Comparison of ENCODE assay signal across 1 cellular context in the genomic region with DNA sequence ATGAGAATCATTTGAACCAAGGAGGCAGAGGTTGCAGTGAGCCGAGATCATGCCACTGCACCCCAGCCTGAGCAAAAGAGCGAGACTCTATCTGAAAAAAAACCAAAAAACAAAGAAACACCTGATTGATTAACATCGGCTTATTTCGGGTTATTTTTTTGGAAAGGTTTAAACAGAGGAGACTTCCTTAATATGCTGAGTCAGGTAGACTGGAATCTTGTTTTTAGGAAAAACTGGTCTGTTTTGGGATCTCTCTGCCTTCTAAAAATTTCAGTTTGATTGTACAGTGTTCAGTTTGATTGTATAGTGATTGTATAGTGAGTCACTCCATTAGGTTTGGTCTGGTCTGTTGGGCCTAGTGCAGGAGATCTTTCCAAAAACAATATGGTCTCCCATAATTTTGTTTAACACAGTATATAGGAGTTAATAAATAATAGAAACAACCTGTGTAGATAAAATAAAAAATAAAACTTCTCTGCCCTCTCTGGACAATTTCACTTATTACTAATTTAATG.
TF ChIP-seq lines count a peak whose summit lies in the region.

No MANE protein-coding gene starts in this region.

TF ChIP-seq in GM23338, 12 proteins besides CTCF, POLR2A, EP300 and RAD21 (continued from another document):
- TF ChIP-seq, protein P1, sequence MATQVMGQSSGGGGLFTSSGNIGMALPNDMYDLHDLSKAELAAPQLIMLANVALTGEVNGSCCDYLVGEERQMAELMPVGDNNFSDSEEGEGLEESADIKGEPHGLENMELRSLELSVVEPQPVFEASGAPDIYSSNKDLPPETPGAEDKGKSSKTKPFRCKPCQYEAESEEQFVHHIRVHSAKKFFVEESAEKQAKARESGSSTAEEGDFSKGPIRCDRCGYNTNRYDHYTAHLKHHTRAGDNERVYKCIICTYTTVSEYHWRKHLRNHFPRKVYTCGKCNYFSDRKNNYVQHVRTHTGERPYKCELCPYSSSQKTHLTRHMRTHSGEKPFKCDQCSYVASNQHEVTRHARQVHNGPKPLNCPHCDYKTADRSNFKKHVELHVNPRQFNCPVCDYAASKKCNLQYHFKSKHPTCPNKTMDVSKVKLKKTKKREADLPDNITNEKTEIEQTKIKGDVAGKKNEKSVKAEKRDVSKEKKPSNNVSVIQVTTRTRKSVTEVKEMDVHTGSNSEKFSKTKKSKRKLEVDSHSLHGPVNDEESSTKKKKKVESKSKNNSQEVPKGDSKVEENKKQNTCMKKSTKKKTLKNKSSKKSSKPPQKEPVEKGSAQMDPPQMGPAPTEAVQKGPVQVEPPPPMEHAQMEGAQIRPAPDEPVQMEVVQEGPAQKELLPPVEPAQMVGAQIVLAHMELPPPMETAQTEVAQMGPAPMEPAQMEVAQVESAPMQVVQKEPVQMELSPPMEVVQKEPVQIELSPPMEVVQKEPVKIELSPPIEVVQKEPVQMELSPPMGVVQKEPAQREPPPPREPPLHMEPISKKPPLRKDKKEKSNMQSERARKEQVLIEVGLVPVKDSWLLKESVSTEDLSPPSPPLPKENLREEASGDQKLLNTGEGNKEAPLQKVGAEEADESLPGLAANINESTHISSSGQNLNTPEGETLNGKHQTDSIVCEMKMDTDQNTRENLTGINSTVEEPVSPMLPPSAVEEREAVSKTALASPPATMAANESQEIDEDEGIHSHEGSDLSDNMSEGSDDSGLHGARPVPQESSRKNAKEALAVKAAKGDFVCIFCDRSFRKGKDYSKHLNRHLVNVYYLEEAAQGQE (IDR thresholded peaks at IDR 0.05; ENCODE audit: unreplicated experiment) = no peak
- TF ChIP-seq POLR2AphosphoS5 (IDR thresholded peaks at IDR 0.05; ENCODE audit: low read depth) (no peak), EZH2 (IDR thresholded peaks at IDR 0.05; ENCODE audit: low read depth, unreplicated experiment) (no peak), STAT1 (IDR thresholded peaks at IDR 0.05; ENCODE audit: unreplicated experiment) (no peak), NANOG (IDR thresholded peaks at IDR 0.05; ENCODE audit: borderline replicate concordance) (no peak), CREB1 (CRISPR knock-in tag; IDR thresholded peaks at IDR 0.05; ENCODE audit: low read depth) (no peak), ZNF114 (CRISPR knock-in tag; IDR thresholded peaks at IDR 0.05) (no peak), ZNF462 (CRISPR knock-in tag; IDR thresholded peaks at IDR 0.05) (no peak), EZH2phosphoT487 (IDR thresholded peaks at IDR 0.05; ENCODE audit: unreplicated experiment) (no peak)
- TF ChIP-seq, protein P2, sequence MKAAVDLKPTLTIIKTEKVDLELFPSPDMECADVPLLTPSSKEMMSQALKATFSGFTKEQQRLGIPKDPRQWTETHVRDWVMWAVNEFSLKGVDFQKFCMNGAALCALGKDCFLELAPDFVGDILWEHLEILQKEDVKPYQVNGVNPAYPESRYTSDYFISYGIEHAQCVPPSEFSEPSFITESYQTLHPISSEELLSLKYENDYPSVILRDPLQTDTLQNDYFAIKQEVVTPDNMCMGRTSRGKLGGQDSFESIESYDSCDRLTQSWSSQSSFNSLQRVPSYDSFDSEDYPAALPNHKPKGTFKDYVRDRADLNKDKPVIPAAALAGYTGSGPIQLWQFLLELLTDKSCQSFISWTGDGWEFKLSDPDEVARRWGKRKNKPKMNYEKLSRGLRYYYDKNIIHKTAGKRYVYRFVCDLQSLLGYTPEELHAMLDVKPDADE (IDR thresholded peaks at IDR 0.05) = no peak
